8 cellular contexts compared by ENCODE assay signal in the genomic region with DNA sequence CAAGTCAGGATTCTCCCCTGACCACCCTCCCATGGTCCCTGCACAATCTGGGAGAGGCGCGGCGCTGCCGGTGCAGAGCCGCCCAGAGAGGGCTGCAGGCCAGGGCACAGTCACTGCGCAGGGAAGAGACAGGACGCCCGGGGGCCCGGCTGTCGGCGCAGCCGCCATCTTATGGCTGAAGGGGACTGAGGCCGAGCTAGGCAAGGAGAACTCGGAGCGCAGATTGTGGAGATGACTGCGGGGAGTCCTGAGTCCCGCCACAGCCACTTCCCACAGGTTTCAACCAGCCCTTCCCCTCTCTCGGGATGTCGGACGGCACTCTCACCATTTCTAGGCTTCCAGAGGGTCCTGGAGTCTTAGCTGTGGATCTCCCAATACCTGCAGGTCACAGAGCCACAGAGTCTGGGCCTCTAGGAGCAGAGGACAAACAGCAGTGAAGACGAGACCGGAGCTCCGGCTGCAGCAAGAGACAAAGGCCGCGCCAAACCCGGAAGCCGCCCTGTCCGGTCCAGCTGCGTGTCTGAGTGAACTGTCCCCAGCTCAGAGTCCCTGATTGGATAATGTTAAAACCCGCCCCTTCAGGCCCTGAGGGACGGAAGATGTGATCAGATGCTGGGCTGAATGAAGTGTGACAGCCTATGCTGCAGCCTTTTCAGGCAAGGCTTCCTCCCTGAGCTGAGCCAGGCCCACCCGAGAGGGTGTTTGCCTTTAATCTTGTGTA. TPM values are rescaled to one million over a fixed set of nuclear protein-coding genes. Genes with fewer than 3 reads are reported as not detected.
A peak's percentile ranks its signal among the peaks of the same experiment; 100 is the strongest.
DNase-seq lines count a peak whose midpoint lies in the region; ATAC-seq and TF ChIP-seq lines count a peak whose summit lies in the region.

A gene (minus strand): TSS at position 526 of the 721 bp plus-strand sequence. CDS start 198 bp downstream, at position 328.

- intact Hi-C loops in ascending aorta (cut with DNase I) = loop anchor here (2.0 to 10.0 kb wide), 4 partner anchors 30 to 184 kb away; a partner anchor contains a TSS

- peaks cover 7% of the 10 kb centered on the region for H3K4me1 Mint-ChIP-seq in T-helper 2 cell treated with Interferon-gamma antibody and Interleukin-4, amounts not matched to agents 5 μg/mL and 100 μg/mL, for 36 hours (ENCODE audit: low read depth)

- H3K27ac ChIP-seq in ascending aorta = peak within 1 kb of the TSS; percentile 93 to 98

- H3K4me3 ChIP-seq in ascending aorta = peak within 1 kb of the TSS; percentile 78 to 88

- H3K4me3 Mint-ChIP-seq in T-helper 2 cell treated with Interferon-gamma antibody and Interleukin-4, amounts not matched to agents 5 μg/mL and 100 μg/mL, for 36 hours = peak within 1 kb of the TSS; percentile 99

- peaks cover 34% of the 10 kb centered on the region for H3K9me3 Mint-ChIP-seq in T-helper 2 cell treated with Interferon-gamma antibody and Interleukin-4, amounts not matched to agents 5 μg/mL and 100 μg/mL, for 36 hours

- DNase-seq in NCI-H187 (lab: John Stamatoyannopoulos, UW) (peak; percentile 46 to 58), ascending aorta (ENCODE audit: low spot score in 2 of 2) (peak; percentile 78 to 95), hepatic stellate cell (ENCODE audit: low spot score) (peak; percentile 91), renal cortical epithelial cell (ENCODE audit: low read depth) (peak; percentile 87), NK-92 (lab: John Stamatoyannopoulos, UW; ENCODE audit: unreplicated experiment) (no peak)
- peak; percentile 84 for DNase-seq in T-helper 2 cell treated with Interferon-gamma antibody and Interleukin-4, amounts not matched to agents 5 μg/mL and 100 μg/mL, for 36 hours (ENCODE audit: low spot score)

- H3K27me3 ChIP-seq in ascending aorta = no peaks in the 10 kb centered on the region

- TF ChIP-seq CTCF in ascending aorta (IDR thresholded peaks at IDR 0.05) = no peak

- no peaks in the 10 kb centered on the region for H3K9me3 ChIP-seq in ascending aorta

- peaks cover 48% of the 10 kb centered on the region for H3K36me3 Mint-ChIP-seq in T-helper 2 cell treated with Interferon-gamma antibody and Interleukin-4, amounts not matched to agents 5 μg/mL and 100 μg/mL, for 36 hours (ENCODE audit: low read depth)

- TF ChIP-seq POLR2A in GM15510 (IDR thresholded peaks at IDR 0.05; ENCODE audit: borderline replicate concordance, extremely low read depth, insufficient read length) = peak; percentile 79

- H3K27ac Mint-ChIP-seq in T-helper 2 cell treated with Interferon-gamma antibody and Interleukin-4, amounts not matched to agents 5 μg/mL and 100 μg/mL, for 36 hours = peak within 1 kb of the TSS; percentile 99

- no peaks in the 10 kb centered on the region for H3K27me3 Mint-ChIP-seq in T-helper 2 cell treated with Interferon-gamma antibody and Interleukin-4, amounts not matched to agents 5 μg/mL and 100 μg/mL, for 36 hours (ENCODE audit: low read depth)

- peak; percentile 99 for ATAC-seq in HG02885 (IDR thresholded peaks at IDR 0.05; ENCODE audit: poor library complexity, unreplicated experiment)

- peaks cover 0 to 3% of the 10 kb centered on the region in 2 donors for H3K4me1 ChIP-seq in ascending aorta

- peaks cover 4 to 11% of the 10 kb centered on the region in 2 donors for H3K36me3 ChIP-seq in ascending aorta

RNA-seq across cellular contexts. Expression of the gene that starts here (rescaled TPM):
- total RNA-seq in ascending aorta = 11.0 TPM
- 5.4 and 14.7 TPM in 2 replicates for total RNA-seq in renal cortical epithelial cell
